ENCODE assay signal across 9 cellular contexts in genomic region chr14:67413806-67414769, GRCh38. TPM values are rescaled to one million over a fixed set of nuclear protein-coding genes. Genes with fewer than 3 reads are reported as not detected.
A peak's percentile ranks its signal among the peaks of the same experiment; 100 is the strongest.
DNase-seq lines count a peak whose midpoint lies in the region; ATAC-seq and TF ChIP-seq lines count a peak whose summit lies in the region.
"Had no signal": no experiment of that assay in that cellular context is flagged by ENCODE, and none has a peak within 500 bp of the region (broad histone marks: within the 10 kb centered on the region; RNA-seq: fewer than 3 reads in every experiment).

No MANE protein-coding gene starts in this region.

- TF ChIP-seq CTCF in brain microvascular endothelial cell (IDR thresholded peaks at IDR 0.05; ENCODE audit: low read depth, low read length, missing control alignments) (no peak), WERI-Rb-1 (IDR thresholded peaks at IDR 0.05; ENCODE audit: low read depth, low read length) (no peak)

- H3K4me3 ChIP-seq in brain microvascular endothelial cell (ENCODE audit: low read depth, low read length) (peak overlapping the region; percentile 18), WERI-Rb-1 (ENCODE audit: low read depth, low read length) (no peak overlapping the region)
- H3K4me3 ChIP-seq: pancreas had no signal

- no peaks in the 10 kb centered on the region for H3K27me3 ChIP-seq in brain microvascular endothelial cell (replicated peaks)
- H3K27me3 ChIP-seq in WERI-Rb-1 (ENCODE audit: insufficient read depth, low read depth, severe bottlenecking): no peaks in the 10 kb centered on the region
- H3K27me3 ChIP-seq: pancreas had no signal

- peak; percentile 87 for DNase-seq in H4 (ENCODE audit: low spot score)
- peak; percentile 47 for DNase-seq in OCI-M1 (lab: John Stamatoyannopoulos, UW)
- DNase-seq in brain microvascular endothelial cell: peak; percentile 85
- DNase-seq in stimulated activated CD4-positive, alpha-beta T cell treated with anti-CD3 and anti-CD28 coated beads, Interleukin-15, amount 100 ng/mL, for 24 hours: peak; percentile 62
- no peak for DNase-seq in WERI-Rb-1
- DNase-seq in NCI-H524 treated with DMSO at 0.1 percent for 48 hours (lab: John Stamatoyannopoulos, UW): no peak

- H3K9me3 ChIP-seq in WERI-Rb-1 (ENCODE audit: severe bottlenecking): no peaks in the 10 kb centered on the region
- H3K9me3 ChIP-seq: pancreas had no signal

- H3K27ac ChIP-seq in brain microvascular endothelial cell: peak overlapping the region; percentile 44
- no peak overlapping the region for H3K27ac ChIP-seq in WERI-Rb-1

- no peaks in the 10 kb centered on the region for H3K36me3 ChIP-seq in brain microvascular endothelial cell (replicated peaks)
- H3K36me3 ChIP-seq in WERI-Rb-1: no peaks in the 10 kb centered on the region
- H3K36me3 ChIP-seq: pancreas had no signal

- in situ Hi-C loops in brain microvascular endothelial cell (cut with HindIII; ENCODE audit: low pct_ligation_motif_present, low sequenced_read_pairs): no loop called here

- ATAC-seq in GM21526 (IDR thresholded peaks at IDR 0.05; ENCODE audit: low FRiP score, unreplicated experiment) (no peak), GM18511 (IDR thresholded peaks at IDR 0.05; ENCODE audit: unreplicated experiment) (no peak)

RNA-seq across cellular contexts. Expression of gene PLEK2, which starts 2.1 kb away (rescaled TPM):
- total RNA-seq in H4 (2014; rRNA removed; shearing (Covaris generic)): not detected in 2 replicates

RNA-seq across cellular contexts. Expression of gene EIF2S1, which starts 54.0 kb away (rescaled TPM):
- 241 and 295 TPM in 2 replicates for total RNA-seq in H4 (2014; rRNA removed; shearing (Covaris generic))

RNA-seq across cellular contexts. Expression of gene ATP6V1D, which starts 54.5 kb away (rescaled TPM):
- 92.3 and 130 TPM in 2 replicates for total RNA-seq in H4 (2014; rRNA removed; shearing (Covaris generic))

Comparison
In these comparisons a context has a peak if more than half of its experiments do, and no peak if none do; other contexts are left out.
1. DNase-seq: peak in H4 (single experiment), OCI-M1 (single experiment), brain microvascular endothelial cell (single experiment) and stimulated activated CD4-positive, alpha-beta T cell treated with anti-CD3 and anti-CD28 coated beads, Interleukin-15, amount 100 ng/mL, for 24 hours (single experiment); none in WERI-Rb-1 (single experiment) and NCI-H524 treated with DMSO at 0.1 percent for 48 hours (single experiment).